ENCODE assay signal across 17 cellular contexts in genomic region chr1:77560741-77561140, GRCh38.
"Had no signal": no experiment of that assay in that cellular context is flagged by ENCODE, and none has a peak within 500 bp of the region (broad histone marks: within the 10 kb centered on the region; RNA-seq: fewer than 3 reads in every experiment).

No MANE protein-coding gene starts in this region.

- H3K27ac Mint-ChIP-seq: activated naive CD4-positive, alpha-beta T cell treated with anti-CD3 and anti-CD28 coated beads for 36 hours; neural progenitor cell; stimulated activated naive CD8-positive, alpha-beta T cell treated with anti-CD3 and anti-CD28 coated beads, Interleukin-15, Interleukin-2, amounts not matched to agents 100 ng/mL and 50 ng/mL, for 24 hours had no signal

- DNase-seq: activated naive CD4-positive, alpha-beta T cell treated with anti-CD3 and anti-CD28 coated beads for 36 hours; activated T-cell treated with anti-CD3 and anti-CD28 coated beads, Interleukin-2, amount 50 U/mL, for 4 hours; adrenal gland; cortex of kidney; foreskin fibroblast; kidney; lower lobe of right lung; mesendoderm; naive B cell; stimulated activated CD4-positive, alpha-beta T cell treated with anti-CD3 and anti-CD28 coated beads, Interleukin-4, amount 100 ng/mL, for 24 hours; T1000; tibial artery had no signal

- H3K9me3 Mint-ChIP-seq: activated naive CD4-positive, alpha-beta T cell treated with anti-CD3 and anti-CD28 coated beads for 36 hours; activated T-cell treated with anti-CD3 and anti-CD28 coated beads, Interleukin-2, amount 50 U/mL, for 4 hours; neural progenitor cell; stimulated activated naive CD8-positive, alpha-beta T cell treated with anti-CD3 and anti-CD28 coated beads, Interleukin-15, Interleukin-2, amounts not matched to agents 100 ng/mL and 50 ng/mL, for 24 hours had no signal

- H3K4me1 Mint-ChIP-seq: neural progenitor cell, WTC11 had no signal

- H3K27me3 Mint-ChIP-seq: naive B cell; stimulated activated naive CD8-positive, alpha-beta T cell treated with anti-CD3 and anti-CD28 coated beads, Interleukin-15, Interleukin-2, amounts not matched to agents 100 ng/mL and 50 ng/mL, for 24 hours had no signal

- H3K4me3 ChIP-seq: adrenal gland, ascending aorta, lower lobe of right lung, neural progenitor cell, prostate gland, tibial artery had no signal

- ATAC-seq: activated T-cell treated with anti-CD3 and anti-CD28 coated beads, Interleukin-2, amount 50 U/mL, for 4 hours; lower lobe of right lung; WTC11 had no signal

- FAIRE-seq: kidney had no signal

- H3K4me3 Mint-ChIP-seq: activated naive CD4-positive, alpha-beta T cell treated with anti-CD3 and anti-CD28 coated beads for 36 hours; activated T-cell treated with anti-CD3 and anti-CD28 coated beads, Interleukin-2, amount 50 U/mL, for 4 hours; naive B cell; neural progenitor cell; stimulated activated naive CD8-positive, alpha-beta T cell treated with anti-CD3 and anti-CD28 coated beads, Interleukin-15, Interleukin-2, amounts not matched to agents 100 ng/mL and 50 ng/mL, for 24 hours; WTC11 had no signal
